In genomic region chr18:5661179-5661578, GRCh38 we compare ENCODE assay signal across 29 cellular contexts.
"Had no signal": no experiment of that assay in that cellular context is flagged by ENCODE, and none has a peak within 500 bp of the region (broad histone marks: within the 10 kb centered on the region; RNA-seq: fewer than 3 reads in every experiment).

No MANE protein-coding gene starts in this region.

- H3K9me3 Mint-ChIP-seq: activated B cell treated with CpG ODN at 0.5 μM for 24 hours; activated CD8-positive, alpha-beta T cell treated with anti-CD3 and anti-CD28 coated beads for 36 hours; T-helper 2 cell treated with Interferon-gamma antibody and Interleukin-4, amounts not matched to agents 5 μg/mL and 100 μg/mL, for 36 hours had no signal

- H3K27me3 ChIP-seq: breast epithelium, esophagus squamous epithelium had no signal

- H3K4me3 ChIP-seq: breast epithelium, esophagus squamous epithelium, gastroesophageal sphincter had no signal

- H3K9me3 ChIP-seq: breast epithelium, esophagus squamous epithelium, gastroesophageal sphincter had no signal

- H3K27ac ChIP-seq: breast epithelium, epithelial cell of prostate, esophagus squamous epithelium, gastroesophageal sphincter, WERI-Rb-1 had no signal

- H3K36me3 Mint-ChIP-seq: activated naive CD8-positive, alpha-beta T cell; brain had no signal

- ATAC-seq: activated CD4-positive, CD25-positive, alpha-beta regulatory T cell treated with anti-CD3 and anti-CD28 coated beads, Interleukin-2, amount 50 U/mL, for 24 hours; activated CD8-positive, alpha-beta T cell treated with anti-CD3 and anti-CD28 coated beads for 36 hours; activated T-cell treated with anti-CD3 and anti-CD28 coated beads, Interleukin-2, amount 50 U/mL, for 4 hours; activated T-helper 17 cell treated with anti-CD3 and anti-CD28 coated beads, Interleukin-2, amount 50 U/mL, for 72 hours; gastroesophageal sphincter; T-helper 17 cell had no signal

- H3K4me1 Mint-ChIP-seq: activated B cell treated with CpG ODN at 0.5 μM for 24 hours; activated T-helper 17 cell treated with anti-CD3 and anti-CD28 coated beads, Interleukin-2, amount 50 U/mL, for 72 hours; brain; central memory CD8-positive, alpha-beta T cell; T-helper 17 cell had no signal

- H3K36me3 ChIP-seq: breast epithelium, esophagus squamous epithelium, gastroesophageal sphincter, WERI-Rb-1 had no signal

- H3K4me1 ChIP-seq: breast epithelium, esophagus squamous epithelium, gastroesophageal sphincter had no signal

- H3K4me3 Mint-ChIP-seq: activated B cell treated with CpG ODN at 0.5 μM for 24 hours; activated CD8-positive, alpha-beta T cell treated with anti-CD3 and anti-CD28 coated beads for 36 hours; activated naive CD8-positive, alpha-beta T cell; activated T-cell treated with anti-CD3 and anti-CD28 coated beads, Interleukin-2, amount 50 U/mL, for 4 hours; activated T-helper 17 cell treated with anti-CD3 and anti-CD28 coated beads, Interleukin-2, amount 50 U/mL, for 72 hours; brain; central memory CD8-positive, alpha-beta T cell; T-helper 17 cell; T-helper 2 cell treated with Interferon-gamma antibody and Interleukin-4, amounts not matched to agents 5 μg/mL and 100 μg/mL, for 36 hours had no signal

- H3K27me3 Mint-ChIP-seq: central memory CD8-positive, alpha-beta T cell had no signal

- H3K27ac Mint-ChIP-seq: activated B cell treated with CpG ODN at 0.5 μM for 24 hours; activated CD8-positive, alpha-beta T cell treated with anti-CD3 and anti-CD28 coated beads for 36 hours; activated naive CD8-positive, alpha-beta T cell; activated T-helper 17 cell treated with anti-CD3 and anti-CD28 coated beads, Interleukin-2, amount 50 U/mL, for 72 hours; brain; T-helper 17 cell; T-helper 2 cell treated with Interferon-gamma antibody and Interleukin-4, amounts not matched to agents 5 μg/mL and 100 μg/mL, for 36 hours had no signal

- DNase-seq: activated B cell treated with CpG ODN at 0.5 μM for 24 hours; activated CD4-positive, alpha-beta T cell treated with anti-CD3 and anti-CD28 coated beads for 48 hours; activated CD4-positive, alpha-beta T cell treated with anti-CD3 and anti-CD28 coated beads, Interleukin-2, amount 50 U/mL, for 1 hour; activated CD4-positive, alpha-beta T cell treated with anti-CD3 and anti-CD28 coated beads, Interleukin-2, amount 50 U/mL, for 48 hours; activated CD8-positive, alpha-beta memory T cell treated with anti-CD3 and anti-CD28 coated beads for 24 hours; activated CD8-positive, alpha-beta T cell treated with anti-CD3 and anti-CD28 coated beads for 36 hours; activated effector memory CD4-positive, alpha-beta T cell treated with Interleukin-2 at 50 U/mL for 16 hours; activated gamma-delta T cell treated with Interleukin-2 at 50 U/mL for 16 hours; activated naive CD4-positive, alpha-beta T cell treated with anti-CD3 and anti-CD28 coated beads, Interleukin-2, amount 50 U/mL, for 16 hours; activated naive CD4-positive, alpha-beta T cell treated with Interleukin-2 at 50 U/mL for 16 hours; activated T-cell treated with anti-CD3 and anti-CD28 coated beads, Interleukin-2, amount 50 U/mL, for 4 hours; amniotic stem cell; anterior cingulate cortex; effector CD8-positive, alpha-beta T cell; esophagus squamous epithelium; foreskin melanocyte; T-helper 1 cell; T-helper 17 cell; T1000 had no signal
